13 cellular contexts compared by ENCODE assay signal in genomic region chr20:1370548-1371110, GRCh38. TPM values are rescaled to one million over a fixed set of nuclear protein-coding genes. Genes with fewer than 3 reads are reported as not detected.
DNase-seq lines count a peak whose midpoint lies in the region; ATAC-seq, FAIRE-seq and TF ChIP-seq lines count a peak whose summit lies in the region.
"Had no signal": no experiment of that assay in that cellular context is flagged by ENCODE, and none has a peak within 500 bp of the region (broad histone marks: within the 10 kb centered on the region; RNA-seq: fewer than 3 reads in every experiment).

No MANE protein-coding gene starts in this region.

- H3K4me3 ChIP-seq in HepG2 (replicated peaks in 1 of 3; ENCODE audit: insufficient read depth in 1 of 3, low read depth in 2 of 3, low read length in 3 of 3) (no peak overlapping the region), right lobe of liver (no peak overlapping the region), dorsolateral prefrontal cortex (no peak overlapping the region), vagina (no peak overlapping the region)
- H3K4me3 ChIP-seq: SK-N-MC had no signal

- H2AFZ ChIP-seq in HepG2 (ENCODE audit: low read length), result no peak overlapping the region
- H2AFZ ChIP-seq: parathyroid adenoma had no signal

- H3K27ac ChIP-seq in HepG2 (ENCODE audit: extremely low read length, insufficient read depth, low read length) (no peak overlapping the region), right lobe of liver (no peak overlapping the region), dorsolateral prefrontal cortex (peak overlapping the region in 37 of 59 donors; percentile 0 to 72 (median 35)), vagina (peak overlapping the region; percentile 5)
- H3K27ac ChIP-seq: parathyroid adenoma, SK-N-MC had no signal

- intact Hi-C loops in HepG2 (cut with micrococcal nuclease; ENCODE audit: unreplicated experiment), result no loop called here
- intact Hi-C loops in right lobe of liver (cut with DNase I), result no loop called here
- intact Hi-C loops in dorsolateral prefrontal cortex (cut with DNase I), result loop anchor here in 1 of 2 donors (5.0 kb wide), 1 partner anchor 43 kb away; the partner anchor contains the start of gene SDCBP2
- intact Hi-C loops in vagina (cut with DNase I), result no loop called here

- no peak for TF ChIP-seq POLR2A in HepG2 (IDR thresholded peaks at IDR 0.05; ENCODE audit: insufficient read depth in 1 of 2, low read depth in 2 of 2, low read length in 2 of 2)
- TF ChIP-seq POLR2A in right lobe of liver (IDR thresholded peaks at IDR 0.05), result no peak
- no peak for TF ChIP-seq POLR2A in vagina (IDR thresholded peaks at IDR 0.05)

- whole genome bisulfite sequencing in HepG2 (ENCODE audit: low lambda C conversion rate), result 90% methylated on average over 2 of the region's 2 CpGs
- WGBS in right lobe of liver (ENCODE audit: insufficient coverage, low coverage, low lambda C conversion rate, missing lambda C conversion rate), result 79% methylated on average over 2 of the region's 2 CpGs

- CTCF ChIA-PET in HepG2 (lab: Yijun Ruan, JAX; ENCODE audit: low intra/inter-chr PET ratio, low total read pairs), result no interaction called here

- H3K9ac ChIP-seq in HepG2 (ENCODE audit: insufficient read depth, low read depth, low read length), result no peak overlapping the region
- H3K9ac ChIP-seq: parathyroid adenoma had no signal

- no TSS peak for BruUV-seq in HepG2 (replicated peaks; lab: Mats Ljungman, UMichigan)

- H3K79me2 ChIP-seq in HepG2 (ENCODE audit: insufficient read depth, low read length), result peaks cover 17% of the 10 kb centered on the region

- no peak overlapping the region for H3K4me2 ChIP-seq in HepG2 (ENCODE audit: low read depth, low read length)

- no peak overlapping the region for H3K4me3 Mint-ChIP-seq in activated T-helper 17 cell treated with anti-CD3 and anti-CD28 coated beads, Interleukin-2, amount 50 U/mL, for 72 hours
- H3K4me3 Mint-ChIP-seq: H9 had no signal

- H4K20me1 ChIP-seq in HepG2 (ENCODE audit: insufficient read depth, low read length), result peaks cover 23% of the 10 kb centered on the region

- peaks cover 5% of the 10 kb centered on the region; the same call in 1 of the 2 replicates for H3K4me1 ChIP-seq in HepG2 (ENCODE audit: insufficient read depth, low read length)
- H3K4me1 ChIP-seq in right lobe of liver, result peaks cover 0 to 6% (median 0%) of the 10 kb centered on the region in 4 donors
- H3K4me1 ChIP-seq in vagina, result peaks cover 14% of the 10 kb centered on the region
- H3K4me1 ChIP-seq: BE2C had no signal

- H3K27ac Mint-ChIP-seq in activated T-helper 17 cell treated with anti-CD3 and anti-CD28 coated beads, Interleukin-2, amount 50 U/mL, for 72 hours, result no peak overlapping the region
- H3K27ac Mint-ChIP-seq: H9 had no signal

- no peak for TF ChIP-seq RAD21 in HepG2 (CRISPR knock-in tag; IDR thresholded peaks at IDR 0.05)

- FAIRE-seq in HepG2 (lab: Jason Lieb, UNC), result no peak
- FAIRE-seq: kidney had no signal

- no peaks in the 10 kb centered on the region for H3K9me3 Mint-ChIP-seq in activated T-helper 17 cell treated with anti-CD3 and anti-CD28 coated beads, Interleukin-2, amount 50 U/mL, for 72 hours

- POLR2A ChIA-PET in HepG2 (lab: Yijun Ruan, JAX), result interaction anchor here (1.0 to 1.6 kb wide), 3 partner anchors 21 to 45 kb away, joined by 3 to 7 read pairs (median 5); partner anchors contain the start of gene SDCBP2

- ATAC-seq in HepG2 (no peak), right lobe of liver (no peak), HG02610 (IDR thresholded peaks at IDR 0.05; ENCODE audit: unreplicated experiment) (no peak)
- no peak for ATAC-seq in activated T-helper 17 cell treated with anti-CD3 and anti-CD28 coated beads, Interleukin-2, amount 50 U/mL, for 72 hours (replicated peaks)

- H3K27me3 Mint-ChIP-seq in activated T-helper 17 cell treated with anti-CD3 and anti-CD28 coated beads, Interleukin-2, amount 50 U/mL, for 72 hours, result no peaks in the 10 kb centered on the region

- in situ Hi-C loops in HepG2 (cut with HindIII; ENCODE audit: extremely low pct_ligation_motif_present, low pct_unique_long_range_greater_than_20kb), result no loop called here

- peaks cover 8% of the 10 kb centered on the region for H3K4me1 Mint-ChIP-seq in activated T-helper 17 cell treated with anti-CD3 and anti-CD28 coated beads, Interleukin-2, amount 50 U/mL, for 72 hours

- H3K27me3 ChIP-seq in HepG2 (ENCODE audit: control insufficient read depth in 1 of 2, insufficient read depth in 2 of 2, low read length in 2 of 2), result no peaks in the 10 kb centered on the region
- H3K27me3 ChIP-seq in right lobe of liver, result no peaks in the 10 kb centered on the region
- no peaks in the 10 kb centered on the region for H3K27me3 ChIP-seq in dorsolateral prefrontal cortex
- no peaks in the 10 kb centered on the region for H3K27me3 ChIP-seq in vagina
- H3K27me3 ChIP-seq: BE2C had no signal

- H3K36me3 ChIP-seq in HepG2 (replicated peaks in 1 of 2; ENCODE audit: control insufficient read depth in 1 of 2, insufficient read depth in 2 of 2, low read length in 2 of 2) (peaks cover 25 to 68% of the 10 kb centered on the region in 2 experiments), right lobe of liver (peaks cover 0 to 11% (median 5%) of the 10 kb centered on the region in 4 donors), vagina (peaks cover 0 to 24% of the 10 kb centered on the region in 2 donors)
- H3K36me3 ChIP-seq: BE2C had no signal

- TF ChIP-seq EP300 in HepG2 (IDR thresholded peaks at IDR 0.05; ENCODE audit: low read depth in 2 of 2, low read length in 2 of 2) (no peak), HepG2 (CRISPR knock-in tag; IDR thresholded peaks at IDR 0.05; ENCODE audit: borderline replicate concordance) (no peak)

- DNase-seq in HepG2 (ENCODE audit: low spot score) (no peak), right lobe of liver (no peak), dorsolateral prefrontal cortex (no peak), myocyte (ENCODE audit: low read depth) (peak; percentile 47), vagina (ENCODE audit: extremely low spot score in 2 of 2) (no peak), cerebellum (ENCODE audit: low spot score) (no peak)
- DNase-seq: BE2C, H9, kidney had no signal

- TF ChIP-seq CTCF in HepG2 (CRISPR knock-in tag; IDR thresholded peaks at IDR 0.05) (no peak), right lobe of liver (IDR thresholded peaks at IDR 0.05) (no peak), dorsolateral prefrontal cortex (IDR thresholded peaks at IDR 0.05 in 54 of 56, conservative IDR thresholded peaks at IDR 0.05 in 2 of 56; ENCODE audit: low read depth in 1 of 56, partially characterized antibody in 56 of 56) (no peak), vagina (IDR thresholded peaks at IDR 0.05) (no peak)

- no peaks in the 10 kb centered on the region for H3K9me3 ChIP-seq in HepG2 (ENCODE audit: low read length)
- H3K9me3 ChIP-seq in right lobe of liver, result no peaks in the 10 kb centered on the region
- H3K9me3 ChIP-seq in vagina, result no peaks in the 10 kb centered on the region
- H3K9me3 ChIP-seq: BE2C had no signal

- peaks cover 100% of the 10 kb centered on the region for H3K36me3 Mint-ChIP-seq in activated T-helper 17 cell treated with anti-CD3 and anti-CD28 coated beads, Interleukin-2, amount 50 U/mL, for 72 hours (ENCODE audit: low read depth)

RNA-seq across cellular contexts. Expression of gene FKBP1A, which starts 22.2 kb away (rescaled TPM):
- total RNA-seq in HepG2 (2016; rRNA removed; fragmentation: Illumina TruSeq; extraction: Trizol), result 119 and 188 TPM in 2 replicates
- total RNA-seq in HepG2 (2016; cell fraction: cytosol; rRNA removed; fragmentation: Illumina TruSeq; extraction: Trizol; ENCODE audit: low read depth), result 32.5 and 44.9 TPM in 2 replicates
- total RNA-seq in HepG2 (2016; cell fraction: insoluble cytoplasmic fraction; rRNA removed; fragmentation: Illumina TruSeq; extraction: Trizol), result 120 and 187 TPM in 2 replicates
- 119 and 132 TPM in 2 replicates for total RNA-seq in HepG2 (2016; cell fraction: membrane; rRNA removed; fragmentation: Illumina TruSeq; extraction: Trizol)
- 70.0 and 93.2 TPM in 2 replicates for total RNA-seq in HepG2 (2016; cell fraction: nucleus; rRNA removed; fragmentation: Illumina TruSeq; extraction: Trizol)
- polyA plus RNA-seq in HepG2 (2011; rRNA removed), result 436 and 468 TPM in 2 replicates
- 445 and 560 TPM in 2 replicates for polyA plus RNA-seq in HepG2 (2011; cell fraction: cytosol; rRNA removed)
- polyA plus RNA-seq in HepG2 (2011; cell fraction: nucleus; rRNA removed), result 139 and 210 TPM in 2 replicates
- polyA plus RNA-seq in HepG2 (2012), result 286 and 329 TPM in 2 replicates
- polyA plus RNA-seq in HepG2 (2016; cell fraction: cytosol; fragmentation: Illumina TruSeq; extraction: Trizol; ENCODE audit: low read depth), result 115 and 137 TPM in 2 replicates
- polyA plus RNA-seq in HepG2 (2016; cell fraction: insoluble cytoplasmic fraction; fragmentation: Illumina TruSeq; extraction: Trizol; ENCODE audit: low read depth), result 594 and 645 TPM in 2 replicates
- polyA plus RNA-seq in HepG2 (2016; cell fraction: membrane; fragmentation: Illumina TruSeq; extraction: Trizol; ENCODE audit: low read depth), result 321 and 333 TPM in 2 replicates
- 249 and 270 TPM in 2 replicates for polyA plus RNA-seq in HepG2 (2016; cell fraction: nucleus; fragmentation: Illumina TruSeq; extraction: Trizol; ENCODE audit: insufficient read depth, low read depth)
- polyA minus RNA-seq in HepG2 (2011; rRNA and poly(A)+ RNA removed; ENCODE audit: low replicate concordance), result 241 and 466 TPM in 2 replicates
- polyA minus RNA-seq in HepG2 (2011; cell fraction: cytosol; rRNA and poly(A)+ RNA removed), result 119 and 130 TPM in 2 replicates
- 63.7 and 102 TPM in 2 replicates for polyA minus RNA-seq in HepG2 (2011; cell fraction: nucleus; rRNA and poly(A)+ RNA removed)
- total RNA-seq in right lobe of liver, result 10 to 100 TPM; 56.9 to 86.9 (median 63.4) TPM
- total RNA-seq in dorsolateral prefrontal cortex, result 100 to 1,000 TPM; 106 to 317 (median 196) TPM
- total RNA-seq in myocyte, result 125 and 146 TPM in 2 replicates
- 415 TPM for polyA plus RNA-seq in myocyte (2012)
- 212 TPM for total RNA-seq in vagina
- total RNA-seq in activated T-helper 17 cell treated with anti-CD3 and anti-CD28 coated beads, Interleukin-2, amount 50 U/mL, for 72 hours, result 100 to 1,000 TPM; 178 to 294 TPM
- total RNA-seq in cerebellum, result 73.8 TPM

RNA-seq across cellular contexts. Expression of gene SDCBP2, which starts 41.7 kb away (rescaled TPM):
- total RNA-seq in HepG2 (2016; rRNA removed; fragmentation: Illumina TruSeq; extraction: Trizol) (0.87 and 1.2 TPM in 2 replicates), right lobe of liver (10 to 100 TPM in 3 of 6 experiments, 1 to 10 TPM in 3; 2.0 to 43.3 (median 16.6) TPM), dorsolateral prefrontal cortex (10 to 100 TPM in 118 of 120 experiments, 1 to 10 TPM in 2; 6.5 to 34.6 (median 21.2) TPM), myocyte (1.8 and 4.0 TPM in 2 replicates), vagina (43.5 TPM), cerebellum (2.2 TPM)
- 0.79 and 0.91 TPM in 2 replicates for total RNA-seq in HepG2 (2016; cell fraction: cytosol; rRNA removed; fragmentation: Illumina TruSeq; extraction: Trizol; ENCODE audit: low read depth)
- 0.89 and 1.1 TPM in 2 replicates for total RNA-seq in HepG2 (2016; cell fraction: insoluble cytoplasmic fraction; rRNA removed; fragmentation: Illumina TruSeq; extraction: Trizol)
- total RNA-seq in HepG2 (2016; cell fraction: membrane; rRNA removed; fragmentation: Illumina TruSeq; extraction: Trizol), result 0.48 and 0.93 TPM in 2 replicates
- 0.66 and 0.81 TPM in 2 replicates for total RNA-seq in HepG2 (2016; cell fraction: nucleus; rRNA removed; fragmentation: Illumina TruSeq; extraction: Trizol)
- 2.4 and 2.9 TPM in 2 replicates for polyA plus RNA-seq in HepG2 (2011; rRNA removed)
- polyA plus RNA-seq in HepG2 (2011; cell fraction: cytosol; rRNA removed), result 2.5 and 3.1 TPM in 2 replicates
- polyA plus RNA-seq in HepG2 (2011; cell fraction: nucleus; rRNA removed), result 6.1 and 6.2 TPM in 2 replicates
- 2.1 and 4.3 TPM in 2 replicates for polyA plus RNA-seq in HepG2 (2012)
- polyA plus RNA-seq in HepG2 (2016; cell fraction: cytosol; fragmentation: Illumina TruSeq; extraction: Trizol; ENCODE audit: low read depth), result 0.62 and 0.94 TPM in 2 replicates
- 0.67 and 0.96 TPM in 2 replicates for polyA plus RNA-seq in HepG2 (2016; cell fraction: insoluble cytoplasmic fraction; fragmentation: Illumina TruSeq; extraction: Trizol; ENCODE audit: low read depth)
- polyA plus RNA-seq in HepG2 (2016; cell fraction: membrane; fragmentation: Illumina TruSeq; extraction: Trizol; ENCODE audit: low read depth), result 0.65 and 0.68 TPM in 2 replicates
- polyA plus RNA-seq in HepG2 (2016; cell fraction: nucleus; fragmentation: Illumina TruSeq; extraction: Trizol; ENCODE audit: insufficient read depth, low read depth), result 1.5 and 1.6 TPM in 2 replicates
- 0.42 and 0.92 TPM in 2 replicates for polyA minus RNA-seq in HepG2 (2011; rRNA and poly(A)+ RNA removed; ENCODE audit: low replicate concordance)
- 0.62 and 0.89 TPM in 2 replicates for polyA minus RNA-seq in HepG2 (2011; cell fraction: cytosol; rRNA and poly(A)+ RNA removed)
- 0.37 and 0.64 TPM in 2 replicates for polyA minus RNA-seq in HepG2 (2011; cell fraction: nucleus; rRNA and poly(A)+ RNA removed)
- polyA plus RNA-seq in myocyte (2012), result 2.7 TPM
- 10 to 100 TPM in 1 of 2 donors, 1 to 10 TPM in 1; 1.8 to 14.3 TPM for total RNA-seq in activated T-helper 17 cell treated with anti-CD3 and anti-CD28 coated beads, Interleukin-2, amount 50 U/mL, for 72 hours

Comparison
In these comparisons a context has a peak if more than half of its experiments do, and no peak if none do; other contexts are left out.
1. H3K27ac ChIP-seq: peak in dorsolateral prefrontal cortex (37 of 59) and vagina (single experiment); none in HepG2 (single experiment) and right lobe of liver (0 of 3).